ENCODE assay signal across 2 cellular contexts in the genomic region with DNA sequence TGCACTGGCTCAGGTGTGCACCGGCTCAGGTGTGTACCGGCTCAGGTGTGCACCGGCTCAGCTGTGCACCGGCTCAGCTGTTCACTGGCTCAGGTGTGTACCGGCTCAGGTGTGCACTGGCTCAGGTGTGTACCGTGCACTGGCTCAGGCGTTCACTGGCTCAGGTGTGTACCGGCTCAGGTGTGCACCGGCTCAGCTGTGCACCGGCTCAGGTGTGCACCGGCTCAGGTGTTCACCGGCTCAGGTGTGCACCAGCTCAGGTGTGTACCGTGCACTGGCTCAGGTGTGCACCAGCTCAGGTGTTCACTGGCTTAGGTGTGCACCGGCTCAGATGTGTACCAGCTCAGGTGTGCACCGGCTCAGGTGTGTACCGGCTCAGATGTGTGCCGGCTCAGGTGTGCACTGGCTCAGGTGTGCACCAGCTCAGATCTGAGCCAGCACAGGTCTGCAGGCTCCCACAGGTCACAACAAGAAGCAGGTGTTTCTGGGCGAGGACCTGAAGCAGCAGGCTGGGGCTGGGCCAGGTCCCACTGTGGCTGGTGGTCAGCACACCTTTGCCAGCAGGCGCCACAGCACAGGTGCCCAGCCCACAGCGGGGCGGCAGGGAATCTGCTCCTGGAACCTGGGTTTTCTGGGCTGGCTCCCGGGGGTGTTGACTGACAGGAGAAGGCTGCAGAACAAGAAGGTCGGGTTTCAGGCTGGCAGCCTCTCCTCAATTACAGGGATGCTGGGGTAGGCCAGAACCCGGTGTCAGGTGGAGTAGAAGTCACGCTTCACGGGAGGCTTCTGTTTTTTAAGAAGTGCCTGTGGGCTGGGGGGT.
A peak's percentile ranks its signal among the peaks of the same experiment; 100 is the strongest.
TF ChIP-seq lines count a peak whose summit lies in the region.

No MANE protein-coding gene starts in this region.

TF ChIP-seq in HEK293T, 16 proteins besides CTCF, POLR2A, EP300 and RAD21:
- TF ChIP-seq, protein P1, sequence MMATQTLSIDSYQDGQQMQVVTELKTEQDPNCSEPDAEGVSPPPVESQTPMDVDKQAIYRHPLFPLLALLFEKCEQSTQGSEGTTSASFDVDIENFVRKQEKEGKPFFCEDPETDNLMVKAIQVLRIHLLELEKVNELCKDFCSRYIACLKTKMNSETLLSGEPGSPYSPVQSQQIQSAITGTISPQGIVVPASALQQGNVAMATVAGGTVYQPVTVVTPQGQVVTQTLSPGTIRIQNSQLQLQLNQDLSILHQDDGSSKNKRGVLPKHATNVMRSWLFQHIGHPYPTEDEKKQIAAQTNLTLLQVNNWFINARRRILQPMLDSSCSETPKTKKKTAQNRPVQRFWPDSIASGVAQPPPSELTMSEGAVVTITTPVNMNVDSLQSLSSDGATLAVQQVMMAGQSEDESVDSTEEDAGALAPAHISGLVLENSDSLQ (IDR thresholded peaks at IDR 0.05), result peak; percentile 46
- no peak for TF ChIP-seq SP1 (IDR thresholded peaks at IDR 0.05)
TF ChIP-seq in HEK293T: peak in this region for 1.

TF ChIP-seq in H1, 55 proteins besides CTCF, POLR2A, EP300 and RAD21:
- TF ChIP-seq KDM5A (IDR thresholded peaks at IDR 0.05; ENCODE audit: low read length) (no peak), KDM1A (IDR thresholded peaks at IDR 0.05; ENCODE audit: borderline replicate concordance, low read length) (peak; percentile 44; the same call in 1 of the 2 replicates)
